ENCODE assay signal across 8 cellular contexts in the genomic region with DNA sequence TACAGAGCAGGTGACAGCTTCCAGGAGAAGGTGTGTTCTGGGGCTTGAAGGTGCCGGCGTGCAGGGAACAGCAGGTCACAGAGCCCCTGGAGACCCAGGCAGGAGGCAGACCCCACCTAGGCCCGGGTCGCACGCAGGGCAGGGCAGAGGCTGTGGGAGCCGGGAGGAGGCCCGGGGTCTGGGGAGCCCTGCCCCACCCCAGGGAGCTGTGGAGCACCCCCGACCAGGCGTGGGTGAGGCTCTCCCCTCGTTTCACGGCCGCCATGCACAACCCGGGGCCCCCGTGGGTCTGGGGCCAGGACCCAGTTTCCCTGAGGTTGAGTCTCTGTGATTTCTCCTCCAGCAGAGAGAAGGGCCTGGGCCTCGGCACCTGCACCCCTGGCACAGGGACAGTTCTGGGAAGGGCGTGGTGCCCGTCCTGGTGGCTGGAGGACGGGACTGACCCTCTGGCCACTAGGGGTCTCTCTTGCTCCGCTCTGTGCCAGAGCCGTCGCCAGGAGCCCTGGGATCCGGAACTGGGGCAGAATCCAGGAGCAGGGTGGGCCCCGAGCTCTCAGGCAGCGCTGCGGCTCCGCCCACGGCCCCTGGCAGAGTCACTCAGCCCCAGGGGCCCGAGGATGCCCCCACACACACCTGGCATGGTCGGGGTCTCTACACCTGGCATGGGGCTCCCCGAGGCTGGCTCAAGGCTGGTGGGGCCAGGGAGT.
DNase-seq lines count a peak whose midpoint lies in the region; ATAC-seq and TF ChIP-seq lines count a peak whose summit lies in the region.

No MANE protein-coding gene starts in this region.

- H3K27me3 ChIP-seq in lung (ENCODE audit: control insufficient read depth, insufficient read depth), result peaks cover 7% of the 10 kb centered on the region

- no peak overlapping the region for H3K4me3 ChIP-seq in lung

- peaks cover 5% of the 10 kb centered on the region for H3K4me1 Mint-ChIP-seq in activated CD4-positive, alpha-beta T cell treated with anti-CD3 and anti-CD28 coated beads, Interleukin-2, amount 10 ng/mL, durations not matched to agents 7 days and 5 days

- DNase-seq in AG09319 (ENCODE audit: extremely low read depth, low read depth) (peak; percentile 31), NCI-H510A (lab: John Stamatoyannopoulos, UW) (peak; percentile 57), dedifferentiated amniotic fluid mesenchymal stem cell (ENCODE audit: extremely low spot score) (peak; percentile 68), lung (ENCODE audit: low spot score) (peak; percentile 83)
- peak; percentile 84 for DNase-seq in activated CD4-positive, alpha-beta T cell treated with anti-CD3 and anti-CD28 coated beads, Interleukin-2, amount 10 ng/mL, durations not matched to agents 7 days and 5 days
- peak; percentile 41 for DNase-seq in stimulated activated CD8-positive, alpha-beta memory T cell treated with anti-CD3 and anti-CD28 coated beads, Interleukin-12 subunit alpha, Interleukin-12 subunit beta, amount 100 ng/mL, for 24 hours (ENCODE audit: extremely low read depth)

- H3K27me3 Mint-ChIP-seq in activated CD4-positive, alpha-beta T cell treated with anti-CD3 and anti-CD28 coated beads, Interleukin-2, amount 10 ng/mL, durations not matched to agents 7 days and 5 days, result peaks cover 7% of the 10 kb centered on the region

- ATAC-seq in GM18867 (IDR thresholded peaks at IDR 0.05; ENCODE audit: unreplicated experiment) (peak; percentile 81), HG03354 (IDR thresholded peaks at IDR 0.05; ENCODE audit: poor library complexity, severe bottlenecking, unreplicated experiment) (peak; percentile 84), lung (ENCODE audit: insufficient read depth, low FRiP score) (peak; percentile 84)

- no peak overlapping the region for H3K27ac ChIP-seq in lung (ENCODE audit: low read depth in 1 of 2, low read length in 1 of 2)

- no peaks in the 10 kb centered on the region for H3K36me3 Mint-ChIP-seq in activated CD4-positive, alpha-beta T cell treated with anti-CD3 and anti-CD28 coated beads, Interleukin-2, amount 10 ng/mL, durations not matched to agents 7 days and 5 days (ENCODE audit: low read depth)

- CTCF ChIA-PET in activated CD4-positive, alpha-beta T cell treated with anti-CD3 and anti-CD28 coated beads, Interleukin-2, amount 10 ng/mL, durations not matched to agents 7 days and 5 days (lab: Charles Lee), result interaction anchor here (0.7 to 3.3 kb wide), 26 partner anchors 9 to 261 kb away, joined by 3 to 21 read pairs (median 4); no protein-coding TSS in a partner anchor

- WGBS in lung, 2 donors, result 15 to 16% methylated on average over 29 to 30 of the region's 30 CpGs

- POLR2A ChIA-PET in activated CD4-positive, alpha-beta T cell treated with anti-CD3 and anti-CD28 coated beads, Interleukin-2, amount 10 ng/mL, durations not matched to agents 7 days and 5 days (lab: Charles Lee), result no interaction called here

- peak overlapping the region; percentile 54 for H3K27ac Mint-ChIP-seq in activated CD4-positive, alpha-beta T cell treated with anti-CD3 and anti-CD28 coated beads, Interleukin-2, amount 10 ng/mL, durations not matched to agents 7 days and 5 days

- TF ChIP-seq CTCF in AG09319 (IDR thresholded peaks at IDR 0.05; ENCODE audit: low read depth, low read length), result peak; percentile 95
- peak; percentile 90 for TF ChIP-seq CTCF in lung (IDR thresholded peaks at IDR 0.05; ENCODE audit: control extremely low read depth, extremely low read depth)

- H3K36me3 ChIP-seq in lung (ENCODE audit: control insufficient read depth in 2 of 2, insufficient read depth in 2 of 2, low read length in 2 of 2), result no peaks in the 10 kb centered on the region

- no peaks in the 10 kb centered on the region for H3K4me1 ChIP-seq in lung (ENCODE audit: control insufficient read depth in 2 of 2, insufficient read depth in 2 of 2, low read length in 2 of 2)

- H3K4me3 Mint-ChIP-seq in activated CD4-positive, alpha-beta T cell treated with anti-CD3 and anti-CD28 coated beads, Interleukin-2, amount 10 ng/mL, durations not matched to agents 7 days and 5 days, result no peak overlapping the region

- no peaks in the 10 kb centered on the region for H3K9me3 ChIP-seq in lung (ENCODE audit: control insufficient read depth in 2 of 2, insufficient read depth in 1 of 2, low read length in 1 of 2)

- no peaks in the 10 kb centered on the region for H3K9me3 Mint-ChIP-seq in activated CD4-positive, alpha-beta T cell treated with anti-CD3 and anti-CD28 coated beads, Interleukin-2, amount 10 ng/mL, durations not matched to agents 7 days and 5 days

Comparison
In these comparisons a context has a peak if more than half of its experiments do, and no peak if none do; other contexts are left out.
1. DNase-seq: peak in every context shown above with its lines; median percentile 84 in activated CD4-positive, alpha-beta T cell treated with anti-CD3 and anti-CD28 coated beads, Interleukin-2, amount 10 ng/mL, durations not matched to agents 7 days and 5 days; 83 in lung; 68 in dedifferentiated amniotic fluid mesenchymal stem cell; 57 in NCI-H510A; 41 in stimulated activated CD8-positive, alpha-beta memory T cell treated with anti-CD3 and anti-CD28 coated beads, Interleukin-12 subunit alpha, Interleukin-12 subunit beta, amount 100 ng/mL, for 24 hours; 31 in AG09319.